ENCODE assay signal across 7 cellular contexts in the genomic region with DNA sequence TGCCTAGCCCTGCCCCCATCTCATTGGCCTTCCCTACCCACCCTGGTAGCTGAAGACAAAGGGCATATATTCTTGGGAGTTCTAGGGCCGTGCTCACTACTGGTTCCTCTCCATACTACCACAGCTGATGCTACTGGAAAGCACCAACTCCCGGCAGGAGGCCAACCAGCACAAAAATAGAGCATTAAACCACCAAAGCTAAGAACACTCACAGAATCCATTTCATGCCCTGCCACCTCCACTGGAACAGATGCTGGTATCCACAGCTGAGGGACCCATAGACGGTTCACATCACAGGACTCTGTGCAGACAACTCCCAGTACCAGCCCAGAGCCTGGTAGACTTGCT.
DNase-seq lines count a peak whose midpoint lies in the region; FAIRE-seq and TF ChIP-seq lines count a peak whose summit lies in the region.
"Not testable (repeated sequence)": the region's sequence is repeated elsewhere in the genome, so short reads cannot be mapped to it uniquely, and the experiment has no call there.

No MANE protein-coding gene starts in this region.

- not testable (repeated sequence) for H3K9me2 ChIP-seq in PC-9 (ENCODE audit: insufficient read depth)

- intact Hi-C loops in Caco-2 (cut with micrococcal nuclease; ENCODE audit: unreplicated experiment); PC-9 (cut with micrococcal nuclease; ENCODE audit: unreplicated experiment); mammary epithelial cell (cut with micrococcal nuclease): not testable (repeated sequence)

- CTCF ChIA-PET in Caco-2 (lab: Charles Lee); PC-9 (lab: Charles Lee); mammary epithelial cell (lab: Charles Lee; ENCODE audit: low non-redundant PET): not testable (repeated sequence)

- WGBS in mammary epithelial cell (ENCODE audit: low coverage, missing lambda C conversion rate) = 100% methylated on average over 3 of the region's 3 CpGs
- no CpG with 5 or more reads among the region's 3 CpGs for WGBS in trophoblast cell (ENCODE audit: extremely low coverage, insufficient coverage, insufficient read length)

- not testable (repeated sequence) for H3K4me1 ChIP-seq in Caco-2; PC-9 (replicated peaks; ENCODE audit: insufficient read depth); mammary epithelial cell (ENCODE audit: insufficient read depth, low read length); keratinocyte (ENCODE audit: control insufficient read depth, extremely low read depth, insufficient read depth, low read length); trophoblast cell (ENCODE audit: control insufficient read depth in 1 of 2, insufficient read depth in 2 of 2, low read length in 2 of 2)

- not testable (repeated sequence) for H3K14ac ChIP-seq in trophoblast cell (ENCODE audit: low read length)

- not testable (repeated sequence) for H3K4me3 ChIP-seq in Caco-2 (ENCODE audit: low read depth, low read length); PC-9; mammary epithelial cell (replicated peaks in 1 of 3; ENCODE audit: insufficient read depth in 1 of 3, low read depth in 2 of 3, low read length in 3 of 3); keratinocyte (ENCODE audit: control insufficient read depth in 2 of 3, extremely low read depth in 1 of 3, insufficient read depth in 2 of 3, low read depth in 1 of 3, low read length in 3 of 3); trophoblast cell (ENCODE audit: low read depth, low read length)

- H3K27ac Mint-ChIP-seq in Caco-2 (ENCODE audit: unreplicated experiment) = peak overlapping the region; percentile 24

- not testable (repeated sequence) for H3K36me3 ChIP-seq in Caco-2 (ENCODE audit: control insufficient read depth, insufficient read depth, low read length); PC-9 (ENCODE audit: low read depth); mammary epithelial cell (ENCODE audit: insufficient read depth, low read length); keratinocyte (ENCODE audit: control insufficient read depth in 2 of 2, extremely low read depth in 1 of 2, insufficient read depth in 2 of 2, low read length in 2 of 2); trophoblast cell (ENCODE audit: control insufficient read depth in 1 of 2, insufficient read depth in 2 of 2, low read length in 2 of 2)

- not testable (repeated sequence) for H3K4me3 Mint-ChIP-seq in Caco-2 (ENCODE audit: unreplicated experiment)

- peak overlapping the region; percentile 27; the same call in 1 of the 2 replicates for H2AFZ ChIP-seq in PC-9
- peak overlapping the region; percentile 71 for H2AFZ ChIP-seq in mammary epithelial cell (ENCODE audit: low read depth, low read length)
- peak overlapping the region; percentile 87 for H2AFZ ChIP-seq in keratinocyte (ENCODE audit: control insufficient read depth, low read length)
- H2AFZ ChIP-seq in trophoblast cell (ENCODE audit: insufficient read depth, low read length, poor library complexity) = peak overlapping the region; percentile 12

- H3K4me2 ChIP-seq in PC-9; mammary epithelial cell (ENCODE audit: insufficient read depth, low read depth, low read length); keratinocyte (ENCODE audit: control insufficient read depth, extremely low read depth, insufficient read depth, low read depth, low read length); trophoblast cell (ENCODE audit: low read length): not testable (repeated sequence)

- H4K91ac ChIP-seq in trophoblast cell (ENCODE audit: low read depth, low read length) = not testable (repeated sequence)

- not testable (repeated sequence) for DNase-seq in Caco-2; PC-9; mammary epithelial cell; keratinocyte (ENCODE audit: low read depth, low spot score); trophoblast cell
- DNase-seq in myocyte (ENCODE audit: low read depth) (peak; percentile 88), substantia nigra (lab: John Stamatoyannopoulos, UW) (peak in 1 of 49 donors; percentile 11)

- not testable (repeated sequence) for H3K27me3 ChIP-seq in Caco-2 (replicated peaks; ENCODE audit: control insufficient read depth, insufficient read depth, low read length); PC-9 (ENCODE audit: insufficient read depth, low read depth); mammary epithelial cell (ENCODE audit: insufficient read depth, low read length); keratinocyte (ENCODE audit: control insufficient read depth, extremely low read depth, insufficient read depth, low read length); trophoblast cell (ENCODE audit: insufficient read depth, low read length)

- H3K9me3 ChIP-seq in Caco-2; PC-9 (ENCODE audit: insufficient read depth, low read depth); mammary epithelial cell (replicated peaks; ENCODE audit: insufficient read depth, low read length); keratinocyte (ENCODE audit: control insufficient read depth, low read depth, low read length); trophoblast cell (ENCODE audit: insufficient read depth, low read depth, low read length): not testable (repeated sequence)

- H4K20me1 ChIP-seq in PC-9 (ENCODE audit: insufficient read depth); mammary epithelial cell (ENCODE audit: insufficient read depth, low read length); keratinocyte (ENCODE audit: control insufficient read depth, extremely low read depth, insufficient read depth, low read length): not testable (repeated sequence)

- H3K27me3 Mint-ChIP-seq in Caco-2 (ENCODE audit: insufficient read depth, unreplicated experiment) = not testable (repeated sequence)

- not testable (repeated sequence) for BruUV-seq in Caco-2 (replicated peaks; lab: Mats Ljungman, UMichigan); PC-9 (replicated peaks; lab: Mats Ljungman, UMichigan); mammary epithelial cell (replicated peaks; lab: Mats Ljungman, UMichigan)

- POLR2A ChIA-PET in Caco-2 (lab: Charles Lee); PC-9 (lab: Charles Lee; ENCODE audit: unreplicated experiment): not testable (repeated sequence)

- not testable (repeated sequence) for H3K27ac ChIP-seq in PC-9; mammary epithelial cell (ENCODE audit: insufficient read depth, low read depth, low read length); keratinocyte (ENCODE audit: control insufficient read depth, insufficient read depth, low read length); trophoblast cell (ENCODE audit: low read depth, low read length)
- H3K27ac ChIP-seq in substantia nigra (ENCODE audit: low read depth, low read length, poor library complexity, severe bottlenecking) = peak overlapping the region; percentile 42

- H3K4ac ChIP-seq in trophoblast cell (ENCODE audit: low read depth, low read length) = not testable (repeated sequence)

- H3F3A ChIP-seq in PC-9 (ENCODE audit: insufficient read depth, low read depth) = not testable (repeated sequence)

- not testable (repeated sequence) for H3K36me3 Mint-ChIP-seq in Caco-2 (ENCODE audit: insufficient read depth, unreplicated experiment)

- H3K23ac ChIP-seq in trophoblast cell (ENCODE audit: low read length) = not testable (repeated sequence)

- H3K79me1 ChIP-seq in trophoblast cell (ENCODE audit: low read length) = not testable (repeated sequence)

- H3K9me1 ChIP-seq in keratinocyte (ENCODE audit: control insufficient read depth, extremely low read depth, insufficient read depth, low read length) = not testable (repeated sequence)

- not testable (repeated sequence) for H2AK5ac ChIP-seq in trophoblast cell (ENCODE audit: low read length)

- H3K18ac ChIP-seq in trophoblast cell (ENCODE audit: low read length) = not testable (repeated sequence)

- not testable (repeated sequence) for H2BK120ac ChIP-seq in trophoblast cell (ENCODE audit: insufficient read depth, low read length, poor library complexity)

- not testable (repeated sequence) for H3K79me2 ChIP-seq in PC-9 (ENCODE audit: low read depth); mammary epithelial cell (ENCODE audit: insufficient read depth, low read length); keratinocyte (ENCODE audit: control insufficient read depth, insufficient read depth, low read length); trophoblast cell (ENCODE audit: control insufficient read depth, insufficient read depth, low read length, poor library complexity)

- peaks cover 13% of the 10 kb centered on the region for H3K9me3 Mint-ChIP-seq in Caco-2 (ENCODE audit: unreplicated experiment)

- not testable (repeated sequence) for H2BK5ac ChIP-seq in trophoblast cell (ENCODE audit: low read depth, low read length, poor library complexity)

- H4K12ac ChIP-seq in trophoblast cell (ENCODE audit: low read depth, low read length) = not testable (repeated sequence)

- in situ Hi-C loops in mammary epithelial cell (cut with MboI; ENCODE audit: low sequenced_read_pairs in 2 of 2) = not testable (repeated sequence)

- not testable (repeated sequence) for H3K9ac ChIP-seq in mammary epithelial cell (ENCODE audit: insufficient read depth, low read length); keratinocyte (ENCODE audit: control insufficient read depth, extremely low read depth, insufficient read depth, low read length); trophoblast cell (ENCODE audit: low read length)

- dilution Hi-C loops in mammary epithelial cell (cut with HindIII; ENCODE audit: low sequenced_read_pairs); keratinocyte (cut with MboI; ENCODE audit: extremely low pct_ligation_motif_present, low sequenced_read_pairs): not testable (repeated sequence)

- not testable (repeated sequence) for H2BK12ac ChIP-seq in trophoblast cell (ENCODE audit: low read length)

- not testable (repeated sequence) for FAIRE-seq in keratinocyte (lab: Jason Lieb, UNC)

- not testable (repeated sequence) for H3K4me1 Mint-ChIP-seq in Caco-2 (ENCODE audit: low read depth, unreplicated experiment)

- H4K8ac ChIP-seq in trophoblast cell (ENCODE audit: low read depth, low read length) = peak overlapping the region; percentile 21

- not testable (repeated sequence) for TF ChIP-seq CTCF in Caco-2 (IDR thresholded peaks at IDR 0.05; ENCODE audit: insufficient read depth in 1 of 2, low read depth in 1 of 2, low read length in 1 of 2, severe bottlenecking in 1 of 2, unreplicated experiment in 1 of 2); PC-9 (conservative IDR thresholded peaks at IDR 0.05); mammary epithelial cell (conservative IDR thresholded peaks at IDR 0.05 in 1 of 2, IDR thresholded peaks at IDR 0.05 in 1 of 2; ENCODE audit: extremely low read depth in 1 of 2, insufficient read depth in 1 of 2, low read depth in 1 of 2, low read length in 2 of 2); keratinocyte (optimal IDR thresholded peaks at IDR 0.05 in 1 of 3, IDR thresholded peaks at IDR 0.05 in 1 of 3, conservative IDR thresholded peaks at IDR 0.05 in 1 of 3; ENCODE audit: extremely low read depth in 1 of 3, insufficient read depth in 2 of 3, low read length in 3 of 3)

Comparison
In these comparisons a context has a peak if more than half of its experiments do, and no peak if none do; other contexts are left out.
1. H2AFZ ChIP-seq: peak in every context shown above with its lines; median percentile 87 in keratinocyte; 71 in mammary epithelial cell; 27 in PC-9; 12 in trophoblast cell.